In genomic region chr6:28393912-28394662, GRCh38 we compare ENCODE assay signal across 12 cellular contexts. TPM values are rescaled to one million over a fixed set of nuclear protein-coding genes. Genes with fewer than 3 reads are reported as not detected.
DNase-seq lines count a peak whose midpoint lies in the region; ATAC-seq and TF ChIP-seq lines count a peak whose summit lies in the region.
"Had no signal": no experiment of that assay in that cellular context is flagged by ENCODE, and none has a peak within 500 bp of the region (broad histone marks: within the 10 kb centered on the region; RNA-seq: fewer than 3 reads in every experiment).

No MANE protein-coding gene starts in this region.

- no peak overlapping the region for H2AFZ ChIP-seq in OCI-LY1 (ENCODE audit: low read length)
- H2AFZ ChIP-seq: parathyroid adenoma had no signal

- no peak overlapping the region for H3K4me3 Mint-ChIP-seq in endodermal cell
- no peak overlapping the region for H3K4me3 Mint-ChIP-seq in stimulated activated naive B cell treated with anti-CD40 and anti-IgM and Interleukin-4, amounts not matched to agents 10 μg/mL and 1 μg/mL and 100 μg/mL, for 72 hours

- H3K4me1 Mint-ChIP-seq in endodermal cell: peaks cover 25% of the 10 kb centered on the region
- peaks cover 27 to 39% of the 10 kb centered on the region in 2 donors for H3K4me1 Mint-ChIP-seq in stimulated activated naive B cell treated with anti-CD40 and anti-IgM and Interleukin-4, amounts not matched to agents 10 μg/mL and 1 μg/mL and 100 μg/mL, for 72 hours

- no peak overlapping the region for H3K27ac Mint-ChIP-seq in endodermal cell
- no peak overlapping the region for H3K27ac Mint-ChIP-seq in stimulated activated naive B cell treated with anti-CD40 and anti-IgM and Interleukin-4, amounts not matched to agents 10 μg/mL and 1 μg/mL and 100 μg/mL, for 72 hours

- H3K9ac ChIP-seq in OCI-LY1 (ENCODE audit: low read length): no peak overlapping the region
- no peak overlapping the region for H3K9ac ChIP-seq in endodermal cell (ENCODE audit: extremely low read depth, low read length, poor library complexity, severe bottlenecking)
- H3K9ac ChIP-seq: parathyroid adenoma had no signal

- H3K79me2 ChIP-seq in OCI-LY1 (ENCODE audit: insufficient read depth, low read length): peaks cover 9% of the 10 kb centered on the region
- H3K79me2 ChIP-seq: parathyroid adenoma had no signal

- no peak overlapping the region for H3K4me2 ChIP-seq in OCI-LY1 (ENCODE audit: low read length)

- peaks cover 12% of the 10 kb centered on the region for H3K9me3 Mint-ChIP-seq in endodermal cell
- H3K9me3 Mint-ChIP-seq in stimulated activated naive B cell treated with anti-CD40 and anti-IgM and Interleukin-4, amounts not matched to agents 10 μg/mL and 1 μg/mL and 100 μg/mL, for 72 hours: no peaks in the 10 kb centered on the region

- no peaks in the 10 kb centered on the region for H3K27me3 ChIP-seq in OCI-LY1 (ENCODE audit: insufficient read depth, low read length)
- H3K27me3 ChIP-seq in endodermal cell (ENCODE audit: control insufficient read depth, insufficient read depth, low read length, poor library complexity, severe bottlenecking): no peaks in the 10 kb centered on the region
- H3K27me3 ChIP-seq: heart right ventricle had no signal

- peaks cover 89% of the 10 kb centered on the region for H3K36me3 ChIP-seq in OCI-LY1 (ENCODE audit: insufficient read depth, low read length)
- peaks cover 83% of the 10 kb centered on the region for H3K36me3 ChIP-seq in endodermal cell (ENCODE audit: control insufficient read depth, insufficient read depth, low read length)

- DNase-seq in DMS53 (lab: John Stamatoyannopoulos, UW) (peak; percentile 27), DMS53 treated with DMSO at 0.1 percent for 48 hours (lab: John Stamatoyannopoulos, UW; ENCODE audit: unreplicated experiment) (no peak), endodermal cell (no peak), retinal pigment epithelial cell (ENCODE audit: low read depth) (no peak)
- no peak for DNase-seq in activated T-cell treated with anti-CD3 and anti-CD28 coated beads, Interleukin-2, amount 50 U/mL, for 1 hour
- DNase-seq in stimulated activated naive B cell treated with anti-CD40 and anti-IgM and Interleukin-4, amounts not matched to agents 10 μg/mL and 1 μg/mL and 100 μg/mL, for 72 hours: no peak
- DNase-seq: heart right ventricle, NCI-H774 had no signal

- H3K9me3 ChIP-seq in OCI-LY1 (ENCODE audit: low read length): peaks cover 20% of the 10 kb centered on the region
- H3K9me3 ChIP-seq in endodermal cell (ENCODE audit: control insufficient read depth, low read length): no peaks in the 10 kb centered on the region
- H3K9me3 ChIP-seq: heart right ventricle had no signal

- H3K27me3 Mint-ChIP-seq in endodermal cell (ENCODE audit: insufficient read depth): no peaks in the 10 kb centered on the region
- no peaks in the 10 kb centered on the region for H3K27me3 Mint-ChIP-seq in stimulated activated naive B cell treated with anti-CD40 and anti-IgM and Interleukin-4, amounts not matched to agents 10 μg/mL and 1 μg/mL and 100 μg/mL, for 72 hours

- no peak overlapping the region for H3K4me3 ChIP-seq in OCI-LY1 (ENCODE audit: low read depth, low read length, poor library complexity, severe bottlenecking)
- H3K4me3 ChIP-seq in endodermal cell (ENCODE audit: low read length): peak overlapping the region; percentile 43
- H3K4me3 ChIP-seq in retinal pigment epithelial cell (ENCODE audit: low read length): no peak overlapping the region
- H3K4me3 ChIP-seq: heart right ventricle had no signal

- no peaks in the 10 kb centered on the region for H3F3A ChIP-seq in OCI-LY1 (ENCODE audit: insufficient read depth, low read length)

- H4K20me1 ChIP-seq in OCI-LY1 (ENCODE audit: insufficient read depth, low read length): no peaks in the 10 kb centered on the region

- peaks cover 37% of the 10 kb centered on the region for H3K4me1 ChIP-seq in OCI-LY1 (ENCODE audit: insufficient read depth, low read length, severe bottlenecking)
- no peaks in the 10 kb centered on the region for H3K4me1 ChIP-seq in endodermal cell (ENCODE audit: control insufficient read depth, insufficient read depth, low read length)

- peaks cover 80% of the 10 kb centered on the region for H3K36me3 Mint-ChIP-seq in endodermal cell (ENCODE audit: low read depth)
- H3K36me3 Mint-ChIP-seq in stimulated activated naive B cell treated with anti-CD40 and anti-IgM and Interleukin-4, amounts not matched to agents 10 μg/mL and 1 μg/mL and 100 μg/mL, for 72 hours: peaks cover 58 to 77% of the 10 kb centered on the region in 2 donors

- ATAC-seq in HG03354 (IDR thresholded peaks at IDR 0.05; ENCODE audit: poor library complexity, severe bottlenecking, unreplicated experiment): no peak
- ATAC-seq in stimulated activated naive B cell treated with anti-CD40 and anti-IgM and Interleukin-4, amounts not matched to agents 10 μg/mL and 1 μg/mL and 100 μg/mL, for 72 hours (replicated peaks): no peak
- ATAC-seq: activated CD4-positive, CD25-positive, alpha-beta regulatory T cell treated with anti-CD3 and anti-CD28 coated beads, Interleukin-2, amount 50 U/mL, for 24 hours; heart right ventricle had no signal

- WGBS in endodermal cell (ENCODE audit: insufficient coverage in 1 of 2, insufficient read length in 1 of 2), 2 experiments: 75 to 80% methylated on average over 2 to 5 of the region's 5 CpGs

- H3K9me2 ChIP-seq in OCI-LY1 (ENCODE audit: low read depth, low read length): no peaks in the 10 kb centered on the region

- H3K27ac ChIP-seq in OCI-LY1 (ENCODE audit: low read depth, low read length, poor library complexity, severe bottlenecking): no peak overlapping the region
- H3K27ac ChIP-seq in endodermal cell (ENCODE audit: low read depth, low read length): no peak overlapping the region
- H3K27ac ChIP-seq: heart right ventricle, parathyroid adenoma had no signal

- TF ChIP-seq CTCF in OCI-LY1 (IDR thresholded peaks at IDR 0.05; ENCODE audit: low read length): peak; percentile 30; the same call in 1 of the 2 replicates
- peak; percentile 69 for TF ChIP-seq CTCF in endodermal cell (conservative IDR thresholded peaks at IDR 0.05)
- TF ChIP-seq CTCF in retinal pigment epithelial cell (conservative IDR thresholded peaks at IDR 0.05; ENCODE audit: low read depth, low read length): peak; percentile 37

RNA-seq across cellular contexts. Expression of gene ZSCAN12, which starts 5.5 kb away (rescaled TPM):
- 10 to 100 TPM; 10.5 to 12.8 TPM for total RNA-seq in endodermal cell
- 11.0 TPM for polyA plus RNA-seq in endodermal cell (2013, experiment 1 of 2)
- polyA plus RNA-seq in endodermal cell (2013, experiment 2 of 2): 9.4 TPM

RNA-seq across cellular contexts. Expression of gene ZKSCAN3, which starts 44.3 kb away (rescaled TPM):
- total RNA-seq in endodermal cell: 10 to 100 TPM; 10.1 to 11.4 TPM
- polyA plus RNA-seq in endodermal cell (2013, experiment 1 of 2): 8.2 TPM
- polyA plus RNA-seq in endodermal cell (2013, experiment 2 of 2): 6.0 TPM

RNA-seq across cellular contexts. Expression of gene ZSCAN23, which starts 49.2 kb away (rescaled TPM):
- 1 to 10 TPM; 4.1 to 7.1 TPM for total RNA-seq in endodermal cell
- 9.2 TPM for polyA plus RNA-seq in endodermal cell (2013, experiment 1 of 2)
- 8.4 TPM for polyA plus RNA-seq in endodermal cell (2013, experiment 2 of 2)

RNA-seq across cellular contexts. Expression of gene ZSCAN31, which starts 58.1 kb away (rescaled TPM):
- total RNA-seq in endodermal cell: 1 to 10 TPM; 1.7 to 4.7 TPM
- 7.1 TPM for polyA plus RNA-seq in endodermal cell (2013, experiment 1 of 2)
- polyA plus RNA-seq in endodermal cell (2013, experiment 2 of 2): 4.1 TPM
